Comparison of ENCODE assay signal across 9 cellular contexts in genomic region chr1:19405761-19406481, GRCh38.
DNase-seq lines count a peak whose midpoint lies in the region; ATAC-seq and TF ChIP-seq lines count a peak whose summit lies in the region.
"Had no signal": no experiment of that assay in that cellular context is flagged by ENCODE, and none has a peak within 500 bp of the region (broad histone marks: within the 10 kb centered on the region; RNA-seq: fewer than 3 reads in every experiment).

No MANE protein-coding gene starts in this region.

- BruUV-seq in PC-3 (replicated peaks; lab: Mats Ljungman, UMichigan), result no TSS peak

- H2AK5ac ChIP-seq in H9 (ENCODE audit: insufficient read length, low read length), result no peak overlapping the region

- H2BK12ac ChIP-seq in H9 (ENCODE audit: insufficient read length, low read depth, low read length), result no peak overlapping the region

- H3K9ac ChIP-seq in H9 (ENCODE audit: extremely low read depth, insufficient read length, low read length) (no peak overlapping the region), skeletal muscle tissue (ENCODE audit: low read depth in 1 of 3, low read length in 3 of 3) (peak overlapping the region in 1 of 3 donors; percentile 54), PC-3 (ENCODE audit: low read length) (no peak overlapping the region)

- no peaks in the 10 kb centered on the region for H3K9me2 ChIP-seq in PC-3 (replicated peaks; ENCODE audit: low read length)

- no peak for DNase-seq in H9
- peak; percentile 78 for DNase-seq in NCI-H82 treated with DMSO at 0.1 percent for 48 hours (lab: John Stamatoyannopoulos, UW; ENCODE audit: unreplicated experiment)
- peak; percentile 34 for DNase-seq in fibroblast of gingiva (ENCODE audit: low read depth)
- DNase-seq in PC-3, result no peak
- DNase-seq: kidney glomerular epithelial cell had no signal

- H3K27me3 ChIP-seq in H9 (ENCODE audit: insufficient read depth, low read length), result no peaks in the 10 kb centered on the region
- no peaks in the 10 kb centered on the region for H3K27me3 ChIP-seq in skeletal muscle tissue (ENCODE audit: control insufficient read depth in 3 of 3, insufficient read depth in 3 of 3, low read length in 3 of 3)
- H3K27me3 ChIP-seq in PC-3 (ENCODE audit: low read length), result no peaks in the 10 kb centered on the region

- H3K4me1 Mint-ChIP-seq in H9, result peaks cover 59 to 62% of the 10 kb centered on the region in 2 experiments

- H2AFZ ChIP-seq in H9 (ENCODE audit: low read length) (no peak overlapping the region), PC-3 (ENCODE audit: low read length) (no peak overlapping the region)

- H3T11ph ChIP-seq in H9 (ENCODE audit: low read length), result no peak overlapping the region

- no peaks in the 10 kb centered on the region for H3F3A ChIP-seq in PC-3 (ENCODE audit: low read length, unreplicated experiment)

- peaks cover 2% of the 10 kb centered on the region; the same call in 1 of the 2 replicates for H3K79me2 ChIP-seq in H9 (ENCODE audit: insufficient read depth, low read length)
- peaks cover 42% of the 10 kb centered on the region for H3K79me2 ChIP-seq in PC-3 (ENCODE audit: low read length)

- no peak overlapping the region for H3K14ac ChIP-seq in H9 (ENCODE audit: insufficient read depth, low read length)

- H3K4me1 ChIP-seq in H9 (ENCODE audit: insufficient read depth, low read length) (peaks cover 9% of the 10 kb centered on the region), skeletal muscle tissue (ENCODE audit: control insufficient read depth in 3 of 3, insufficient read depth in 3 of 3, low read length in 3 of 3) (peaks cover 32 to 57% (median 51%) of the 10 kb centered on the region in 3 donors), PC-3 (ENCODE audit: insufficient read depth, low read length) (no peaks in the 10 kb centered on the region)

- no peak overlapping the region for H2BK15ac ChIP-seq in H9 (ENCODE audit: low read depth, low read length)

- POLR2A ChIA-PET in PC-3 (lab: Charles Lee; ENCODE audit: unreplicated experiment), result no interaction called here

- H3K27ac ChIP-seq in H9 (ENCODE audit: insufficient read length, low read depth, low read length) (no peak overlapping the region), skeletal muscle tissue (ENCODE audit: low read depth, low read length) (peak overlapping the region; percentile 60), PC-3 (ENCODE audit: low read length) (no peak overlapping the region)

- H3K23ac ChIP-seq in H9 (ENCODE audit: insufficient read length, low read depth, low read length), result no peak overlapping the region

- no peak overlapping the region for H4K5ac ChIP-seq in H9 (ENCODE audit: insufficient read length, low read depth, low read length)

- H4K20me1 ChIP-seq in H9 (ENCODE audit: control insufficient read depth, insufficient read depth, insufficient read length) (peaks cover 3% of the 10 kb centered on the region), PC-3 (ENCODE audit: low read length) (no peaks in the 10 kb centered on the region)

- no peak overlapping the region for H3K4me3 Mint-ChIP-seq in H9

- H3K36me3 ChIP-seq in skeletal muscle tissue (ENCODE audit: control insufficient read depth in 3 of 3, insufficient read depth in 3 of 3, low read length in 3 of 3) (peaks cover 0 to 9% (median 8%) of the 10 kb centered on the region in 3 donors), PC-3 (ENCODE audit: low read depth, low read length) (no peaks in the 10 kb centered on the region)

- no peaks in the 10 kb centered on the region for H3K9me3 ChIP-seq in H9 (ENCODE audit: control insufficient read depth, low read depth, low read length)
- no peaks in the 10 kb centered on the region for H3K9me3 ChIP-seq in skeletal muscle tissue (ENCODE audit: control insufficient read depth in 3 of 3, low read length in 3 of 3)
- no peaks in the 10 kb centered on the region for H3K9me3 ChIP-seq in PC-3 (ENCODE audit: low read length)

- H3K56ac ChIP-seq in H9 (ENCODE audit: insufficient read length, low read depth, low read length), result no peak overlapping the region

- H3K18ac ChIP-seq in H9 (ENCODE audit: insufficient read length, low read depth, low read length), result no peak overlapping the region

- H2BK120ac ChIP-seq in H9 (ENCODE audit: low read depth, low read length, poor library complexity, severe bottlenecking), result no peak overlapping the region

- no peaks in the 10 kb centered on the region for H3K27me3 Mint-ChIP-seq in H9 (ENCODE audit: low read depth)

- H3K4me3 ChIP-seq in skeletal muscle tissue (ENCODE audit: low read length in 3 of 3) (no peak overlapping the region), PC-3 (ENCODE audit: low read length) (no peak overlapping the region)

- H3K27ac Mint-ChIP-seq in H9, result peak overlapping the region; percentile 11 to 85 (median 12); a peak in 4 of 7 replicates

- H3K4ac ChIP-seq in H9 (ENCODE audit: low read depth, low read length), result no peak overlapping the region

- peaks cover 13% of the 10 kb centered on the region for H3K79me1 ChIP-seq in H9 (ENCODE audit: insufficient read depth, low read depth, low read length, poor library complexity, severe bottlenecking)

- no peaks in the 10 kb centered on the region for H3K9me3 Mint-ChIP-seq in H9

- no peak overlapping the region for H2BK5ac ChIP-seq in H9 (ENCODE audit: insufficient read length, low read length)

- CTCF ChIA-PET in PC-3 (lab: Charles Lee), result no interaction called here

- ATAC-seq in GM21717 (IDR thresholded peaks at IDR 0.05; ENCODE audit: unreplicated experiment) (no peak), PC-3 (no peak), GM21619 (IDR thresholded peaks at IDR 0.05; ENCODE audit: unreplicated experiment) (no peak), HG03025 (IDR thresholded peaks at IDR 0.05; ENCODE audit: low FRiP score, unreplicated experiment) (no peak)

- no peak overlapping the region for H4K91ac ChIP-seq in H9 (ENCODE audit: insufficient read length, low read depth, low read length)

- WGBS in H9 (ENCODE audit: extremely low coverage, insufficient read length, low lambda C conversion rate), result no CpG with 5 or more reads among the region's 22 CpGs

- H3K4me2 ChIP-seq in H9 (ENCODE audit: insufficient read depth, insufficient read length, low read length) (no peak overlapping the region), PC-3 (ENCODE audit: low read length) (no peak overlapping the region)

- no peak overlapping the region for H4K8ac ChIP-seq in H9 (replicated peaks; ENCODE audit: insufficient read length, low read depth, low read length)

- intact Hi-C loops in PC-3 (cut with micrococcal nuclease), result no loop called here

- no peaks in the 10 kb centered on the region for H3K23me2 ChIP-seq in H9 (ENCODE audit: insufficient read length, low read depth, low read length, poor library complexity, severe bottlenecking)

- no peak for TF ChIP-seq CTCF in H9 (conservative IDR thresholded peaks at IDR 0.05)
- no peak for TF ChIP-seq CTCF in PC-3 (conservative IDR thresholded peaks at IDR 0.05; ENCODE audit: low read depth, low read length)

- peaks cover 5 to 25% (median 7%) of the 10 kb centered on the region in 3 experiments; a peak in 5 of 7 replicates for H3K36me3 Mint-ChIP-seq in H9 (ENCODE audit: insufficient read depth in 1 of 3, low read depth in 3 of 3)

- H2BK20ac ChIP-seq in H9 (ENCODE audit: low read depth, low read length, poor library complexity, severe bottlenecking), result no peak overlapping the region

Comparison
In these comparisons a context has a peak if more than half of its experiments do, and no peak if none do; other contexts are left out.
1. DNase-seq: peak in NCI-H82 treated with DMSO at 0.1 percent for 48 hours (single experiment) and fibroblast of gingiva (single experiment); none in H9 (single experiment) and PC-3 (single experiment).